ENCODE assay signal across 9 cellular contexts in genomic region chr6:157830354-157831017, GRCh38. TPM values are rescaled to one million over a fixed set of nuclear protein-coding genes. Genes with fewer than 3 reads are reported as not detected.
DNase-seq lines count a peak whose midpoint lies in the region; ATAC-seq and TF ChIP-seq lines count a peak whose summit lies in the region.
"Had no signal": no experiment of that assay in that cellular context is flagged by ENCODE, and none has a peak within 500 bp of the region (broad histone marks: within the 10 kb centered on the region; RNA-seq: fewer than 3 reads in every experiment).

No MANE protein-coding gene starts in this region.

- H2BK15ac ChIP-seq in mesenchymal stem cell (ENCODE audit: low read depth, poor library complexity, severe bottlenecking): no peak overlapping the region

- H2BK12ac ChIP-seq in mesenchymal stem cell (ENCODE audit: low read length in 2 of 2): no peak overlapping the region

- H3K4me3 Mint-ChIP-seq in Calu3 (ENCODE audit: low read depth, unreplicated experiment): no peak overlapping the region

- no peak overlapping the region for H3K14ac ChIP-seq in mesenchymal stem cell (ENCODE audit: low read length in 2 of 2)

- no peak overlapping the region for H4K91ac ChIP-seq in mesenchymal stem cell (ENCODE audit: low read length)

- intact Hi-C loops in cardiac septum (cut with DNase I) (no loop called here), Calu3 (cut with micrococcal nuclease; ENCODE audit: unreplicated experiment) (no loop called here)

- H3K36me3 ChIP-seq in mesenchymal stem cell (ENCODE audit: control insufficient read depth in 1 of 2, insufficient read depth in 2 of 2, low read depth in 1 of 2, low read length in 2 of 2): peaks cover 0 to 50% of the 10 kb centered on the region in 2 experiments

- CTCF ChIA-PET in Calu3 (lab: Charles Lee): interaction anchor here (0.8 kb wide), 1 partner anchor 43 kb away, joined by 3 read pairs; no protein-coding TSS in a partner anchor

- H3K4me3 ChIP-seq in mesenchymal stem cell (ENCODE audit: insufficient read depth in 1 of 2, low read depth in 1 of 2, low read length in 2 of 2): peak overlapping the region in 1 of 2 experiments; percentile 54
- H3K4me3 ChIP-seq: skin epidermis had no signal

- peak overlapping the region; percentile 60 for H3K9ac ChIP-seq in mesenchymal stem cell (ENCODE audit: low read length)

- H3K23ac ChIP-seq in mesenchymal stem cell (ENCODE audit: low read length in 2 of 2): no peak overlapping the region

- TF ChIP-seq CTCF in Calu3 (IDR thresholded peaks at IDR 0.05; ENCODE audit: unreplicated experiment): no peak

- no peaks in the 10 kb centered on the region for H3K79me1 ChIP-seq in mesenchymal stem cell (replicated peaks; ENCODE audit: low read length, poor library complexity, severe bottlenecking)

- H3K27ac ChIP-seq in mesenchymal stem cell (ENCODE audit: low read length, poor library complexity, severe bottlenecking): no peak overlapping the region

- ATAC-seq in GM18861 (IDR thresholded peaks at IDR 0.05; ENCODE audit: unreplicated experiment) (peak; percentile 92), HG02610 (IDR thresholded peaks at IDR 0.05; ENCODE audit: unreplicated experiment) (peak; percentile 89)

- no peaks in the 10 kb centered on the region for H3K27me3 ChIP-seq in mesenchymal stem cell (ENCODE audit: control insufficient read depth in 1 of 2, insufficient read depth in 1 of 2, low read length in 2 of 2)

- H3K27me3 Mint-ChIP-seq in Calu3 (ENCODE audit: unreplicated experiment): no peaks in the 10 kb centered on the region

- H4K8ac ChIP-seq in mesenchymal stem cell (ENCODE audit: low read length): no peak overlapping the region

- H3K9me3 ChIP-seq in mesenchymal stem cell (ENCODE audit: control insufficient read depth, low read length): no peaks in the 10 kb centered on the region

- H2BK5ac ChIP-seq in mesenchymal stem cell (ENCODE audit: low read depth, low read length, poor library complexity, severe bottlenecking): no peak overlapping the region

- peak overlapping the region in 1 of 2 experiments; percentile 11 for H3K4ac ChIP-seq in mesenchymal stem cell (ENCODE audit: low read depth in 1 of 2, low read length in 2 of 2)

- peak overlapping the region; percentile 54 for H2AK5ac ChIP-seq in mesenchymal stem cell (ENCODE audit: low read length, severe bottlenecking)

- H3K4me1 Mint-ChIP-seq in Calu3 (ENCODE audit: low read depth, unreplicated experiment): peaks cover 22% of the 10 kb centered on the region

- H2BK120ac ChIP-seq in mesenchymal stem cell (ENCODE audit: low read depth, low read length): no peak overlapping the region

- peaks cover 4% of the 10 kb centered on the region for H3K9me3 Mint-ChIP-seq in Calu3 (ENCODE audit: low read depth, unreplicated experiment)

- WGBS in mesenchymal stem cell: 81% methylated on average over 5 of the region's 6 CpGs

- no peak overlapping the region for H3K27ac Mint-ChIP-seq in Calu3 (ENCODE audit: unreplicated experiment)

- peak; percentile 70 for DNase-seq in NCI-H446 treated with DMSO at 0.1 percent for 48 hours (lab: John Stamatoyannopoulos, UW)
- no peak for DNase-seq in mesenchymal stem cell
- no peak for DNase-seq in cardiac septum (ENCODE audit: low spot score)
- no peak for DNase-seq in AG08396 (ENCODE audit: low spot score)
- no peak for DNase-seq in Calu3
- no peak for DNase-seq in NCI-H748 treated with DMSO at 0.1 percent for 48 hours (lab: John Stamatoyannopoulos, UW)

- H3K4me2 ChIP-seq in mesenchymal stem cell (ENCODE audit: low read length, poor library complexity, severe bottlenecking): no peak overlapping the region

- peaks cover 2% of the 10 kb centered on the region for H3K36me3 Mint-ChIP-seq in Calu3 (ENCODE audit: insufficient read depth, unreplicated experiment)

- no TSS peak for BruUV-seq in Calu3 (replicated peaks; lab: Mats Ljungman, UMichigan)

- no peak overlapping the region for H2AFZ ChIP-seq in mesenchymal stem cell (ENCODE audit: low read depth, low read length)

- peaks cover 18% of the 10 kb centered on the region for H3K4me1 ChIP-seq in mesenchymal stem cell (ENCODE audit: control insufficient read depth, insufficient read depth, low read depth, low read length)

- H3K18ac ChIP-seq in mesenchymal stem cell (ENCODE audit: low read depth in 1 of 2, low read length in 2 of 2): peak overlapping the region in 1 of 2 experiments; percentile 21

RNA-seq across cellular contexts. Expression of gene SNX9, which starts 7.4 kb away (rescaled TPM):
- 40.4 TPM for polyA plus RNA-seq in mesenchymal stem cell (2013, experiment 1 of 2)
- polyA plus RNA-seq in mesenchymal stem cell (2013, experiment 2 of 2): 41.1 TPM
- total RNA-seq in cardiac septum (34.2 TPM), Calu3 (2022) (16.6 and 17.7 TPM in 2 replicates)
